ENCODE assay signal across 16 cellular contexts in the genomic region with DNA sequence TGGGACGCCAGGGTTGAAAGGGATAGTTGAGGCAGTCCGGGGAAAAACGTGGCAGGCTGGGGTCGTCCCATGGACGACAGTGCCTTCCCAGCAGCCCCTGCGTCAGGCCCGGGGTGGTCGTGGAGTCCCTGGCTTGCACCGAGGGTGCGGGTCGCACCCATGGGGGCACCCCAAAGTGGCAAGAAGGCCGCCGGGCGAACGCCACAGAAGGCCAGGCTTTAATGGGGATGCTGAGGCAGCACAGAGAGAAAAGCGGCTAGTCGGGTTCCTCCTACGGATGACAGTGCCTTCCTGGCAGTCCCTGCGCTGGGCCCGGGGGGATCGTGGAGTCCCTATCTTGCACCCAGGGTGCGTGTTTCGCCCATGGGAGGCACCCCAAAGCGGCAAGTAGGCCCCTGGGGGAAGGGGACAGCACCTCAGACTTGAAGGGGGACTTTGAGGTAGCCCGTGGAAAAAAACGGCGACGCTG.
DNase-seq lines count a peak whose midpoint lies in the region; ATAC-seq and TF ChIP-seq lines count a peak whose summit lies in the region.
"Had no signal": no experiment of that assay in that cellular context is flagged by ENCODE, and none has a peak within 500 bp of the region (broad histone marks: within the 10 kb centered on the region; RNA-seq: fewer than 3 reads in every experiment).

No MANE protein-coding gene starts in this region.

- ATAC-seq in right cardiac atrium, result no peak
- ATAC-seq in left ventricle myocardium superior, result no peak
- ATAC-seq: GM12878 had no signal

- H3K4me1 ChIP-seq in right cardiac atrium (ENCODE audit: control insufficient read depth, insufficient read depth, low read length), result no peaks in the 10 kb centered on the region
- H3K4me1 ChIP-seq in colonic mucosa, result no peaks in the 10 kb centered on the region
- H3K4me1 ChIP-seq in spleen, result no peaks in the 10 kb centered on the region
- no peaks in the 10 kb centered on the region for H3K4me1 ChIP-seq in trophoblast cell (ENCODE audit: control insufficient read depth in 1 of 2, insufficient read depth in 2 of 2, low read length in 2 of 2)
- H3K4me1 ChIP-seq: BLaER1 had no signal

- no peak overlapping the region for H4K12ac ChIP-seq in trophoblast cell (ENCODE audit: low read depth, low read length)

- H3K18ac ChIP-seq in trophoblast cell (ENCODE audit: low read length), result no peak overlapping the region

- DNase-seq in right cardiac atrium (peak in 2 of 3 donors; percentile 7 to 46), left ventricle myocardium superior (no peak), colonic mucosa (peak; percentile 9), spleen (peak; percentile 58), trophoblast cell (no peak), NCI-H345 (lab: John Stamatoyannopoulos, UW) (no peak), activated gamma-delta T cell (lab: John Stamatoyannopoulos, UW) (no peak)
- DNase-seq: 8988T; CD4-positive, alpha-beta memory T cell; DMS153; DND-41; EL; GM23248; HCEC 1CT had no signal

- no peak overlapping the region for H4K8ac ChIP-seq in trophoblast cell (ENCODE audit: low read depth, low read length)

- H3K4me3 ChIP-seq in right cardiac atrium (ENCODE audit: low read length) (no peak overlapping the region), colonic mucosa (no peak overlapping the region), spleen (no peak overlapping the region), trophoblast cell (ENCODE audit: low read depth, low read length) (no peak overlapping the region)
- H3K4me3 ChIP-seq: BLaER1, GM12878, GM23248 had no signal

- no peak overlapping the region for H4K91ac ChIP-seq in trophoblast cell (ENCODE audit: low read depth, low read length)

- no peak overlapping the region for H2AK5ac ChIP-seq in trophoblast cell (ENCODE audit: low read length)

- H2AFZ ChIP-seq in trophoblast cell (ENCODE audit: insufficient read depth, low read length, poor library complexity), result no peak overlapping the region
- H2AFZ ChIP-seq: GM23248 had no signal

- H3K4ac ChIP-seq in trophoblast cell (ENCODE audit: low read depth, low read length), result no peak overlapping the region

- H2BK12ac ChIP-seq in trophoblast cell (ENCODE audit: low read length), result no peak overlapping the region

- H3K9me3 ChIP-seq in right cardiac atrium (ENCODE audit: control insufficient read depth, low read length) (no peaks in the 10 kb centered on the region), colonic mucosa (no peaks in the 10 kb centered on the region), spleen (peaks cover 0 to 95% (median 7%) of the 10 kb centered on the region in 8 donors), trophoblast cell (ENCODE audit: insufficient read depth, low read depth, low read length) (peaks cover 98% of the 10 kb centered on the region)

- no peaks in the 10 kb centered on the region for H3K79me2 ChIP-seq in trophoblast cell (ENCODE audit: control insufficient read depth, insufficient read depth, low read length, poor library complexity)

- H3K36me3 ChIP-seq in colonic mucosa, result no peaks in the 10 kb centered on the region
- no peaks in the 10 kb centered on the region for H3K36me3 ChIP-seq in spleen
- H3K36me3 ChIP-seq in trophoblast cell (ENCODE audit: control insufficient read depth in 1 of 2, insufficient read depth in 2 of 2, low read length in 2 of 2), result no peaks in the 10 kb centered on the region
- H3K36me3 ChIP-seq: BLaER1 had no signal

- H3K27ac ChIP-seq in right cardiac atrium (ENCODE audit: low read length) (no peak overlapping the region), colonic mucosa (no peak overlapping the region), spleen (no peak overlapping the region), trophoblast cell (ENCODE audit: low read depth, low read length) (no peak overlapping the region)
- H3K27ac ChIP-seq: BLaER1, GM23248 had no signal

- H3K4me2 ChIP-seq in trophoblast cell (ENCODE audit: low read length), result no peak overlapping the region
- H3K4me2 ChIP-seq: BLaER1 had no signal

- no peaks in the 10 kb centered on the region for H3K79me1 ChIP-seq in trophoblast cell (ENCODE audit: low read length)

- H2BK5ac ChIP-seq in trophoblast cell (ENCODE audit: low read depth, low read length, poor library complexity), result no peak overlapping the region

- H3K14ac ChIP-seq in trophoblast cell (ENCODE audit: low read length), result no peak overlapping the region

- TF ChIP-seq CTCF in colonic mucosa (IDR thresholded peaks at IDR 0.05) (no peak), spleen (IDR thresholded peaks at IDR 0.05 in 8 of 11, conservative IDR thresholded peaks at IDR 0.05 in 3 of 11) (no peak)

- no peak overlapping the region for H3K9ac ChIP-seq in colonic mucosa (ENCODE audit: low read depth in 2 of 2, low read length in 2 of 2)
- H3K9ac ChIP-seq in trophoblast cell (ENCODE audit: low read length), result no peak overlapping the region
- H3K9ac ChIP-seq: BLaER1, GM23248 had no signal

- TF ChIP-seq POLR2A in spleen (IDR thresholded peaks at IDR 0.05), result no peak

- no peaks in the 10 kb centered on the region for H3K27me3 ChIP-seq in right cardiac atrium (ENCODE audit: control insufficient read depth, insufficient read depth)
- no peaks in the 10 kb centered on the region for H3K27me3 ChIP-seq in colonic mucosa
- no peaks in the 10 kb centered on the region for H3K27me3 ChIP-seq in spleen (replicated peaks in 1 of 7)
- H3K27me3 ChIP-seq in trophoblast cell (ENCODE audit: insufficient read depth, low read length), result no peaks in the 10 kb centered on the region
- H3K27me3 ChIP-seq: BLaER1 had no signal

- no peak overlapping the region for H2BK120ac ChIP-seq in trophoblast cell (ENCODE audit: insufficient read depth, low read length, poor library complexity)

- H3K23ac ChIP-seq in trophoblast cell (ENCODE audit: low read length), result no peak overlapping the region

- intact Hi-C loops in right cardiac atrium (cut with DNase I) (no loop called here), left ventricle myocardium superior (cut with micrococcal nuclease) (no loop called here), colonic mucosa (cut with DNase I) (no loop called here), spleen (cut with DNase I; ENCODE audit: low total_unique reads) (no loop called here)

- 93% methylated on average over 28 of the region's 28 CpGs for WGBS in right cardiac atrium
- 91 to 96% (median 94%) methylated on average over 25 to 28 of the region's 28 CpGs for WGBS in spleen, 5 donors
- no CpG with 5 or more reads among the region's 28 CpGs for WGBS in trophoblast cell (ENCODE audit: extremely low coverage, insufficient coverage, insufficient read length)

Comparison
In these comparisons a context has a peak if more than half of its experiments do, and no peak if none do; other contexts are left out.
1. DNase-seq: peak in right cardiac atrium (2 of 3), colonic mucosa (single experiment) and spleen (single experiment); none in left ventricle myocardium superior (single experiment), trophoblast cell (0 of 2), NCI-H345 (single experiment) and activated gamma-delta T cell (single experiment).